ENCODE assay signal across 17 cellular contexts in genomic region chr5:103410174-103410573, GRCh38.
DNase-seq lines count a peak whose midpoint lies in the region; ATAC-seq and TF ChIP-seq lines count a peak whose summit lies in the region.
"Had no signal": no experiment of that assay in that cellular context is flagged by ENCODE, and none has a peak within 500 bp of the region (broad histone marks: within the 10 kb centered on the region; RNA-seq: fewer than 3 reads in every experiment).

No MANE protein-coding gene starts in this region.

- TF ChIP-seq CTCF in ovary (IDR thresholded peaks at IDR 0.05): no peak

- H3K27me3 Mint-ChIP-seq in activated T-helper 2 cell treated with anti-CD3 and anti-CD28 coated beads, Interferon-gamma antibody, Interleukin-2, Interleukin-4, amounts not matched to agents 10 μg/mL and 5 μg/mL and 100 μg/mL, durations not matched to agents 14 hours and 24 hours and 36 hours (ENCODE audit: low read depth): peaks cover 17% of the 10 kb centered on the region

- H3K9me3 ChIP-seq in ovary: no peaks in the 10 kb centered on the region
- H3K9me3 ChIP-seq: BLaER1, HAP-1 had no signal

- WGBS in ovary, 3 donors: 41 to 63% (median 51%) methylated on average over 2 of the region's 2 CpGs

- H3K9me3 Mint-ChIP-seq in activated T-helper 2 cell treated with anti-CD3 and anti-CD28 coated beads, Interferon-gamma antibody, Interleukin-2, Interleukin-4, amounts not matched to agents 10 μg/mL and 5 μg/mL and 100 μg/mL, durations not matched to agents 14 hours and 24 hours and 36 hours: no peaks in the 10 kb centered on the region
- H3K9me3 Mint-ChIP-seq: activated T-cell treated with anti-CD3 and anti-CD28 coated beads, Interleukin-2, amount 50 U/mL, for 72 hours; nephron progenitor cell had no signal

- no peaks in the 10 kb centered on the region for H3K4me1 ChIP-seq in ovary (ENCODE audit: insufficient read depth)
- H3K4me1 ChIP-seq: HAP-1 had no signal

- ATAC-seq in GM18907 (IDR thresholded peaks at IDR 0.05; ENCODE audit: unreplicated experiment): peak; percentile 96
- peak; percentile 96 for ATAC-seq in GM21529 (IDR thresholded peaks at IDR 0.05; ENCODE audit: unreplicated experiment)
- peak; percentile 97 for ATAC-seq in HG03045 (IDR thresholded peaks at IDR 0.05; ENCODE audit: unreplicated experiment)
- ATAC-seq: activated CD4-positive, CD25-positive, alpha-beta regulatory T cell treated with anti-CD3 and anti-CD28 coated beads, Interleukin-2, amount 50 U/mL, for 24 hours; activated T-cell treated with anti-CD3 and anti-CD28 coated beads, Interleukin-2, amount 50 U/mL, for 72 hours; left colon had no signal

- intact Hi-C loops in ovary (cut with DNase I): loop anchor here in 1 of 4 donors (5.0 kb wide), 1 partner anchor 1003 kb away; no protein-coding TSS in a partner anchor
- intact Hi-C loops in activated T-helper 2 cell treated with anti-CD3 and anti-CD28 coated beads, Interferon-gamma antibody, Interleukin-2, Interleukin-4, amounts not matched to agents 10 μg/mL and 5 μg/mL and 100 μg/mL, durations not matched to agents 14 hours and 24 hours and 36 hours (cut with micrococcal nuclease): no loop called here

- H3K4me3 ChIP-seq in ovary: no peak overlapping the region
- H3K4me3 ChIP-seq: BLaER1, HAP-1 had no signal

- no peak overlapping the region for H3K27ac Mint-ChIP-seq in activated T-helper 2 cell treated with anti-CD3 and anti-CD28 coated beads, Interferon-gamma antibody, Interleukin-2, Interleukin-4, amounts not matched to agents 10 μg/mL and 5 μg/mL and 100 μg/mL, durations not matched to agents 14 hours and 24 hours and 36 hours
- H3K27ac Mint-ChIP-seq: activated T-cell treated with anti-CD3 and anti-CD28 coated beads, Interleukin-2, amount 50 U/mL, for 72 hours; nephron progenitor cell had no signal

- no peaks in the 10 kb centered on the region for H3K36me3 Mint-ChIP-seq in activated T-helper 2 cell treated with anti-CD3 and anti-CD28 coated beads, Interferon-gamma antibody, Interleukin-2, Interleukin-4, amounts not matched to agents 10 μg/mL and 5 μg/mL and 100 μg/mL, durations not matched to agents 14 hours and 24 hours and 36 hours (ENCODE audit: low read depth)

- H3K36me3 ChIP-seq in ovary: no peaks in the 10 kb centered on the region
- H3K36me3 ChIP-seq: BLaER1, HAP-1 had no signal

- no peak overlapping the region for H3K27ac ChIP-seq in ovary
- H3K27ac ChIP-seq: BLaER1, KMS-11 had no signal

- H3K27me3 ChIP-seq in ovary: no peaks in the 10 kb centered on the region
- H3K27me3 ChIP-seq: BLaER1 had no signal

- no peak for TF ChIP-seq EP300 in ovary (IDR thresholded peaks at IDR 0.05)

- H3K4me1 Mint-ChIP-seq in activated T-helper 2 cell treated with anti-CD3 and anti-CD28 coated beads, Interferon-gamma antibody, Interleukin-2, Interleukin-4, amounts not matched to agents 10 μg/mL and 5 μg/mL and 100 μg/mL, durations not matched to agents 14 hours and 24 hours and 36 hours (ENCODE audit: low read depth): no peaks in the 10 kb centered on the region

- peak; percentile 14 for DNase-seq in NCI-H526 treated with DMSO at 0.1 percent for 48 hours (lab: John Stamatoyannopoulos, UW)
- no peak for DNase-seq in NOMO-1 treated with DMSO at 0.1 percent for 48 hours (lab: John Stamatoyannopoulos, UW; ENCODE audit: unreplicated experiment)
- no peak for DNase-seq in stimulated activated CD4-positive, alpha-beta T cell treated with anti-CD3 and anti-CD28 coated beads, Interleukin-4, amount 100 ng/mL, for 24 hours
- no peak for DNase-seq in ovary
- no peak for DNase-seq in activated T-helper 2 cell treated with anti-CD3 and anti-CD28 coated beads, Interferon-gamma antibody, Interleukin-2, Interleukin-4, amounts not matched to agents 10 μg/mL and 5 μg/mL and 100 μg/mL, durations not matched to agents 14 hours and 24 hours and 36 hours (ENCODE audit: low spot score)
- DNase-seq: activated T-cell treated with anti-CD3 and anti-CD28 coated beads, Interleukin-2, amount 50 U/mL, for 72 hours; left colon; nephron progenitor cell; OCI-M1; stimulated activated CD8-positive, alpha-beta memory T cell treated with anti-CD3 and anti-CD28 coated beads, Interleukin-4, amount 100 ng/mL, for 48 hours had no signal

- no peak overlapping the region for H3K4me3 Mint-ChIP-seq in activated T-helper 2 cell treated with anti-CD3 and anti-CD28 coated beads, Interferon-gamma antibody, Interleukin-2, Interleukin-4, amounts not matched to agents 10 μg/mL and 5 μg/mL and 100 μg/mL, durations not matched to agents 14 hours and 24 hours and 36 hours (ENCODE audit: low read depth)
- H3K4me3 Mint-ChIP-seq: activated T-cell treated with anti-CD3 and anti-CD28 coated beads, Interleukin-2, amount 50 U/mL, for 72 hours; nephron progenitor cell had no signal

- no peak for TF ChIP-seq POLR2A in ovary (IDR thresholded peaks at IDR 0.05)
